8 cellular contexts compared by ENCODE assay signal in the genomic region with DNA sequence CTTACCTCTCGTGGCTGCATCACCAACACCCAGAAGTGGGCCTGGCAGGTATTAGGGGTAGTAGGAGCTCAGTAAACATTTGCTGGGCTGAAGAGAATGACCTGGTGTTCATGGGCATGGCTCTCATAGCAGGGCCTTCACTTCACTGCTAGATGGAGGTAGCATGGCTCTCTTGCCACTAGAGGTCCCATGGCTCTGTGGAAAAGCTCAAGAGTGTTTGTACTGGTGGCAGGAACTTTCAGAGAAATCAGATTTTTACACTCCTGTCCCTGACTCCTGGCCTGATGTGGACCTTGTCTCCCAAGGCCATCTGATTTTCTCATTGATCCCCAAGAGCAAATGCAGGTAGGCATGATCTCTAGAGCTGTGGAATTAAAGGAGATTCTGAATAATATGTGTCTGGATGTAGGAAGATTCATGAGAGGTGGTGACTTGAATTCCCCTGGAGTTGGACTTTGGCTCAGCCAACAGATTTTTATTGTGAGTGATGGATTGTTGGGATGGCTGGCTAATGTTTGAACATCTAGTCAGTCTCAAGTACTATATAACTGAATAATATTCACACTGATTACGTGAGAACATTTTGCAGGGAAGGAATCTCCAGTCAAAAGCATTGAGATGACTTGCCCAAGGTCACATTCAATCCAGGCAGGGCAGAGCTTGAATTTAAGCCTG. TPM values are rescaled to one million over a fixed set of nuclear protein-coding genes. Genes with fewer than 3 reads are reported as not detected.
DNase-seq lines count a peak whose midpoint lies in the region; ATAC-seq and TF ChIP-seq lines count a peak whose summit lies in the region.

No MANE protein-coding gene starts in this region.

- H3K4me3 ChIP-seq in WI38 (ENCODE audit: low read depth, low read length) (no peak overlapping the region), left ventricle myocardium inferior (no peak overlapping the region), tibial nerve (no peak overlapping the region)

- intact Hi-C loops in left ventricle myocardium inferior (cut with micrococcal nuclease) = no loop called here

- H3K27me3 ChIP-seq in left ventricle myocardium inferior (ENCODE audit: low read depth) = no peaks in the 10 kb centered on the region
- H3K27me3 ChIP-seq in tibial nerve = no peaks in the 10 kb centered on the region

- no peak for TF ChIP-seq EP300 in tibial nerve (IDR thresholded peaks at IDR 0.05)

- no peaks in the 10 kb centered on the region for H3K9me3 ChIP-seq in left ventricle myocardium inferior (replicated peaks)
- no peaks in the 10 kb centered on the region for H3K9me3 ChIP-seq in tibial nerve

- ATAC-seq in GM21717 (IDR thresholded peaks at IDR 0.05; ENCODE audit: unreplicated experiment) = no peak
- no peak for ATAC-seq in GM19023 (IDR thresholded peaks at IDR 0.05; ENCODE audit: unreplicated experiment)

- DNase-seq in NCI-H146 (lab: John Stamatoyannopoulos, UW) (peak; percentile 18), NCI-H146 treated with DMSO at 0.1 percent for 48 hours (lab: John Stamatoyannopoulos, UW; ENCODE audit: unreplicated experiment) (no peak), HuH-7.5 (ENCODE audit: low spot score) (peak; percentile 82), left ventricle myocardium inferior (no peak), tibial nerve (ENCODE audit: low spot score in 2 of 2) (no peak)

- peak; percentile 69 for TF ChIP-seq CTCF in WI38 (IDR thresholded peaks at IDR 0.05; ENCODE audit: low read depth, low read length)
- TF ChIP-seq CTCF in left ventricle myocardium inferior (IDR thresholded peaks at IDR 0.05; ENCODE audit: borderline replicate concordance) = peak; percentile 53
- TF ChIP-seq CTCF in tibial nerve (IDR thresholded peaks at IDR 0.05) = peak in 2 of 5 experiments; percentile 13 to 14

- H3K36me3 ChIP-seq in left ventricle myocardium inferior (peaks cover 38% of the 10 kb centered on the region), tibial nerve (peaks cover 7 to 65% (median 18%) of the 10 kb centered on the region in 3 donors)

- WGBS in tibial nerve, 2 donors = 75 to 85% methylated on average over 2 of the region's 2 CpGs

- no peak for TF ChIP-seq POLR2A in tibial nerve (IDR thresholded peaks at IDR 0.05)

- H3K27ac ChIP-seq in left ventricle myocardium inferior (replicated peaks) (no peak overlapping the region), tibial nerve (no peak overlapping the region)

- H3K4me1 ChIP-seq in left ventricle myocardium inferior (peaks cover 23% of the 10 kb centered on the region), tibial nerve (peaks cover 0 to 15% (median 8%) of the 10 kb centered on the region in 4 donors)

RNA-seq across cellular contexts. Expression of a gene that starts 5.8 kb away (rescaled TPM):
- 7.1 TPM for total RNA-seq in left ventricle myocardium inferior
- 10 to 100 TPM; 14.3 to 22.2 (median 17.5) TPM for total RNA-seq in tibial nerve

RNA-seq across cellular contexts. Expression of a gene that starts 11.7 kb away (rescaled TPM):
- total RNA-seq in left ventricle myocardium inferior (2.1 TPM), tibial nerve (10 to 100 TPM in 1 of 4 donors, 1 to 10 TPM in 3; 2.4 to 12.0 (median 3.2) TPM)

RNA-seq across cellular contexts. Expression of a gene that starts 50.5 kb away (rescaled TPM):
- total RNA-seq in left ventricle myocardium inferior (1.2 TPM), tibial nerve (1 to 10 TPM in 1 of 4 donors, under 1 TPM in 3; 0.21 to 6.0 (median 0.51) TPM)

Comparison
In these comparisons a context has a peak if more than half of its experiments do, and no peak if none do; other contexts are left out.
1. DNase-seq: peak in NCI-H146 (single experiment) and HuH-7.5 (single experiment); none in NCI-H146 treated with DMSO at 0.1 percent for 48 hours (single experiment), left ventricle myocardium inferior (single experiment) and tibial nerve (0 of 2).